18 cellular contexts compared by ENCODE assay signal in genomic region chr22:48742191-48742555, GRCh38.
"Had no signal": no experiment of that assay in that cellular context is flagged by ENCODE, and none has a peak within 500 bp of the region (broad histone marks: within the 10 kb centered on the region; RNA-seq: fewer than 3 reads in every experiment).

No MANE protein-coding gene starts in this region.

- H3K4me1 Mint-ChIP-seq: endodermal cell; natural killer cell; neural crest cell; stimulated activated naive B cell treated with anti-CD40 and anti-IgM and Interleukin-4, amounts not matched to agents 10 μg/mL and 1 μg/mL and 100 μg/mL, for 72 hours had no signal

- H3K4me3 Mint-ChIP-seq: endodermal cell; mesothelial cell of epicardium; natural killer cell; neural crest cell; stimulated activated naive B cell treated with anti-CD40 and anti-IgM and Interleukin-4, amounts not matched to agents 10 μg/mL and 1 μg/mL and 100 μg/mL, for 72 hours had no signal

- H3K9me3 Mint-ChIP-seq: endodermal cell, mesothelial cell of epicardium, natural killer cell, neural crest cell had no signal

- H3K4me1 ChIP-seq: heart left ventricle, pancreas, psoas muscle, uterus had no signal

- H3K27me3 ChIP-seq: pancreas, uterus had no signal

- H3K27ac ChIP-seq: coronary artery, heart left ventricle, pancreas, psoas muscle, uterus had no signal

- H3K4me3 ChIP-seq: coronary artery, heart left ventricle, pancreas, psoas muscle, uterus had no signal

- H3K36me3 Mint-ChIP-seq: mesothelial cell of epicardium; natural killer cell; stimulated activated naive B cell treated with anti-CD40 and anti-IgM and Interleukin-4, amounts not matched to agents 10 μg/mL and 1 μg/mL and 100 μg/mL, for 72 hours had no signal

- H3K27ac Mint-ChIP-seq: endodermal cell; mesothelial cell of epicardium; natural killer cell; stimulated activated naive B cell treated with anti-CD40 and anti-IgM and Interleukin-4, amounts not matched to agents 10 μg/mL and 1 μg/mL and 100 μg/mL, for 72 hours had no signal

- H3K36me3 ChIP-seq: heart left ventricle, pancreas, uterus had no signal

- H3K27me3 Mint-ChIP-seq: stimulated activated naive B cell treated with anti-CD40 and anti-IgM and Interleukin-4, amounts not matched to agents 10 μg/mL and 1 μg/mL and 100 μg/mL, for 72 hours had no signal

- H3K9me3 ChIP-seq: heart left ventricle, pancreas, psoas muscle, uterus had no signal

- DNase-seq: effector CD4-positive, alpha-beta T cell; erythroblast; hippocampal formation; mammary epithelial cell; natural killer cell; nucleus accumbens; psoas muscle; retina; stimulated activated CD4-positive, alpha-beta T cell treated with anti-CD3 and anti-CD28 coated beads, Interleukin-4, amount 100 ng/mL, for 4 hours; stimulated activated naive B cell treated with anti-CD40 and anti-IgM and Interleukin-4, amounts not matched to agents 10 μg/mL and 1 μg/mL and 100 μg/mL, for 72 hours; trophoblast cell; uterus had no signal
